ENCODE assay signal across 1 cellular context in genomic region chr19:35797663-35798062, GRCh38.
A peak's percentile ranks its signal among the peaks of the same experiment; 100 is the strongest.
TF ChIP-seq lines count a peak whose summit lies in the region.

No MANE protein-coding gene starts in this region.

TF ChIP-seq in HepG2, 621 proteins besides CTCF, POLR2A, EP300 and RAD21 (continued from another document):
- TF ChIP-seq, protein P1, sequence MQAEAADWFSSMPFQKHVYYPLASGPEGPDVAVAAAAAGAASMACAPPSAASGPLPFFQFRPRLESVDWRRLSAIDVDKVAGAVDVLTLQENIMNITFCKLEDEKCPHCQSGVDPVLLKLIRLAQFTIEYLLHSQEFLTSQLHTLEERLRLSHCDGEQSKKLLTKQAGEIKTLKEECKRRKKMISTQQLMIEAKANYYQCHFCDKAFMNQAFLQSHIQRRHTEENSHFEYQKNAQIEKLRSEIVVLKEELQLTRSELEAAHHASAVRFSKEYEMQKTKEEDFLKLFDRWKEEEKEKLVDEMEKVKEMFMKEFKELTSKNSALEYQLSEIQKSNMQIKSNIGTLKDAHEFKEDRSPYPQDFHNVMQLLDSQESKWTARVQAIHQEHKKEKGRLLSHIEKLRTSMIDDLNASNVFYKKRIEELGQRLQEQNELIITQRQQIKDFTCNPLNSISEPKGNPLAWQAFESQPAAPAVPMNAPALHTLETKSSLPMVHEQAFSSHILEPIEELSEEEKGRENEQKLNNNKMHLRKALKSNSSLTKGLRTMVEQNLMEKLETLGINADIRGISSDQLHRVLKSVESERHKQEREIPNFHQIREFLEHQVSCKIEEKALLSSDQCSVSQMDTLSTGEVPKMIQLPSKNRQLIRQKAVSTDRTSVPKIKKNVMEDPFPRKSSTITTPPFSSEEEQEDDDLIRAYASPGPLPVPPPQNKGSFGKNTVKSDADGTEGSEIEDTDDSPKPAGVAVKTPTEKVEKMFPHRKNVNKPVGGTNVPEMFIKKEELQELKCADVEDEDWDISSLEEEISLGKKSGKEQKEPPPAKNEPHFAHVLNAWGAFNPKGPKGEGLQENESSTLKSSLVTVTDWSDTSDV (CRISPR knock-in tag; IDR thresholded peaks at IDR 0.05) = 0 out of 2 replicates have a peak, but pooled peaks have one; percentile 75
- TF ChIP-seq NFKBIZ (CRISPR knock-in tag; IDR thresholded peaks at IDR 0.05) (0 out of 2 replicates have a peak, but pooled peaks have one; percentile 22), ZNF792 (CRISPR knock-in tag; IDR thresholded peaks at IDR 0.05) (peak; percentile 40; the same call in 1 of the 2 replicates), ZNF576 (CRISPR knock-in tag; IDR thresholded peaks at IDR 0.05) (no peak), ZNF547 (CRISPR knock-in tag; IDR thresholded peaks at IDR 0.05) (peak; percentile 58; the same call in 1 of the 2 replicates), ELF3 (CRISPR knock-in tag; IDR thresholded peaks at IDR 0.05) (peak; percentile 52; the same call in 1 of the 2 replicates), CREBL2 (CRISPR knock-in tag; IDR thresholded peaks at IDR 0.05; ENCODE audit: borderline replicate concordance) (no peak), CCDC6 (CRISPR knock-in tag; IDR thresholded peaks at IDR 0.05) (no peak; the same call in 1 of the 2 replicates), NFKB2 (CRISPR knock-in tag; IDR thresholded peaks at IDR 0.05; ENCODE audit: borderline replicate concordance) (peak; percentile 83; the same call in 1 of the 2 replicates), SMAD3 (CRISPR knock-in tag; IDR thresholded peaks at IDR 0.05) (0 out of 2 replicates have a peak, but pooled peaks have one; percentile 29), THYN1 (CRISPR knock-in tag; IDR thresholded peaks at IDR 0.05; ENCODE audit: borderline replicate concordance, low read depth) (no peak), ZNF724P (CRISPR knock-in tag; IDR thresholded peaks at IDR 0.05; ENCODE audit: borderline replicate concordance) (no peak), TFE3 (CRISPR knock-in tag; IDR thresholded peaks at IDR 0.05) (0 out of 2 replicates have a peak, but pooled peaks have one; percentile 33)
- TF ChIP-seq, protein P2, sequence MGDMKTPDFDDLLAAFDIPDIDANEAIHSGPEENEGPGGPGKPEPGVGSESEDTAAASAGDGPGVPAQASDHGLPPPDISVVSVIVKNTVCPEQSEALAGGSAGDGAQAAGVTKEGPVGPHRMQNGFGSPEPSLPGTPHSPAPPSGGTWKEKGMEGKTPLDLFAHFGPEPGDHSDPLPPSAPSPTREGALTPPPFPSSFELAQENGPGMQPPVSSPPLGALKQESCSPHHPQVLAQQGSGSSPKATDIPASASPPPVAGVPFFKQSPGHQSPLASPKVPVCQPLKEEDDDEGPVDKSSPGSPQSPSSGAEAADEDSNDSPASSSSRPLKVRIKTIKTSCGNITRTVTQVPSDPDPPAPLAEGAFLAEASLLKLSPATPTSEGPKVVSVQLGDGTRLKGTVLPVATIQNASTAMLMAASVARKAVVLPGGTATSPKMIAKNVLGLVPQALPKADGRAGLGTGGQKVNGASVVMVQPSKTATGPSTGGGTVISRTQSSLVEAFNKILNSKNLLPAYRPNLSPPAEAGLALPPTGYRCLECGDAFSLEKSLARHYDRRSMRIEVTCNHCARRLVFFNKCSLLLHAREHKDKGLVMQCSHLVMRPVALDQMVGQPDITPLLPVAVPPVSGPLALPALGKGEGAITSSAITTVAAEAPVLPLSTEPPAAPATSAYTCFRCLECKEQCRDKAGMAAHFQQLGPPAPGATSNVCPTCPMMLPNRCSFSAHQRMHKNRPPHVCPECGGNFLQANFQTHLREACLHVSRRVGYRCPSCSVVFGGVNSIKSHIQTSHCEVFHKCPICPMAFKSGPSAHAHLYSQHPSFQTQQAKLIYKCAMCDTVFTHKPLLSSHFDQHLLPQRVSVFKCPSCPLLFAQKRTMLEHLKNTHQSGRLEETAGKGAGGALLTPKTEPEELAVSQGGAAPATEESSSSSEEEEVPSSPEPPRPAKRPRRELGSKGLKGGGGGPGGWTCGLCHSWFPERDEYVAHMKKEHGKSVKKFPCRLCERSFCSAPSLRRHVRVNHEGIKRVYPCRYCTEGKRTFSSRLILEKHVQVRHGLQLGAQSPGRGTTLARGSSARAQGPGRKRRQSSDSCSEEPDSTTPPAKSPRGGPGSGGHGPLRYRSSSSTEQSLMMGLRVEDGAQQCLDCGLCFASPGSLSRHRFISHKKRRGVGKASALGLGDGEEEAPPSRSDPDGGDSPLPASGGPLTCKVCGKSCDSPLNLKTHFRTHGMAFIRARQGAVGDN (CRISPR knock-in tag; IDR thresholded peaks at IDR 0.05) = peak; percentile 91
- TF ChIP-seq, protein P3, sequence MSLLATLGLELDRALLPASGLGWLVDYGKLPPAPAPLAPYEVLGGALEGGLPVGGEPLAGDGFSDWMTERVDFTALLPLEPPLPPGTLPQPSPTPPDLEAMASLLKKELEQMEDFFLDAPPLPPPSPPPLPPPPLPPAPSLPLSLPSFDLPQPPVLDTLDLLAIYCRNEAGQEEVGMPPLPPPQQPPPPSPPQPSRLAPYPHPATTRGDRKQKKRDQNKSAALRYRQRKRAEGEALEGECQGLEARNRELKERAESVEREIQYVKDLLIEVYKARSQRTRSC (CRISPR knock-in tag; IDR thresholded peaks at IDR 0.05; ENCODE audit: low read depth) = 0 out of 2 replicates have a peak, but pooled peaks have one; percentile 18
- TF ChIP-seq, protein P4, sequence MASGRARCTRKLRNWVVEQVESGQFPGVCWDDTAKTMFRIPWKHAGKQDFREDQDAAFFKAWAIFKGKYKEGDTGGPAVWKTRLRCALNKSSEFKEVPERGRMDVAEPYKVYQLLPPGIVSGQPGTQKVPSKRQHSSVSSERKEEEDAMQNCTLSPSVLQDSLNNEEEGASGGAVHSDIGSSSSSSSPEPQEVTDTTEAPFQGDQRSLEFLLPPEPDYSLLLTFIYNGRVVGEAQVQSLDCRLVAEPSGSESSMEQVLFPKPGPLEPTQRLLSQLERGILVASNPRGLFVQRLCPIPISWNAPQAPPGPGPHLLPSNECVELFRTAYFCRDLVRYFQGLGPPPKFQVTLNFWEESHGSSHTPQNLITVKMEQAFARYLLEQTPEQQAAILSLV (CRISPR knock-in tag; IDR thresholded peaks at IDR 0.05; ENCODE audit: borderline replicate concordance) = 0 out of 2 replicates have a peak, but pooled peaks have one; percentile 28
- TF ChIP-seq, protein P5, sequence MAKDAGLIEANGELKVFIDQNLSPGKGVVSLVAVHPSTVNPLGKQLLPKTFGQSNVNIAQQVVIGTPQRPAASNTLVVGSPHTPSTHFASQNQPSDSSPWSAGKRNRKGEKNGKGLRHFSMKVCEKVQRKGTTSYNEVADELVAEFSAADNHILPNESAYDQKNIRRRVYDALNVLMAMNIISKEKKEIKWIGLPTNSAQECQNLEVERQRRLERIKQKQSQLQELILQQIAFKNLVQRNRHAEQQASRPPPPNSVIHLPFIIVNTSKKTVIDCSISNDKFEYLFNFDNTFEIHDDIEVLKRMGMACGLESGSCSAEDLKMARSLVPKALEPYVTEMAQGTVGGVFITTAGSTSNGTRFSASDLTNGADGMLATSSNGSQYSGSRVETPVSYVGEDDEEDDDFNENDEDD (CRISPR knock-in tag; IDR thresholded peaks at IDR 0.05; ENCODE audit: borderline replicate concordance) = peak; percentile 87; the same call in 1 of the 2 replicates
TF ChIP-seq in HepG2: peak in this region for 90.
